Comparison of ENCODE assay signal across 27 cellular contexts in genomic region chr21:39631842-39632577, GRCh38. TPM values are rescaled to one million over a fixed set of nuclear protein-coding genes. Genes with fewer than 3 reads are reported as not detected.
"Had no signal": no experiment of that assay in that cellular context is flagged by ENCODE, and none has a peak within 500 bp of the region (broad histone marks: within the 10 kb centered on the region; RNA-seq: fewer than 3 reads in every experiment).

No MANE protein-coding gene starts in this region.

- H3K9me3 ChIP-seq: colonic mucosa, heart left ventricle, right lobe of liver, stomach, suprapubic skin, tibial nerve had no signal

- H3K36me3 Mint-ChIP-seq: activated naive CD8-positive, alpha-beta T cell treated with anti-CD3 and anti-CD28 coated beads for 36 hours; naive thymus-derived CD4-positive, alpha-beta T cell; stimulated activated memory B cell treated with anti-CD40 and anti-IgM and Interleukin-4, amounts not matched to agents 10 μg/mL and 1 μg/mL and 100 μg/mL, for 72 hours had no signal

- H3K27me3 ChIP-seq: colonic mucosa, heart left ventricle, suprapubic skin, tibial nerve had no signal

- H3K4me3 Mint-ChIP-seq: activated B cell treated with CpG ODN at 0.5 μM for 24 hours; activated CD4-positive, alpha-beta T cell treated with anti-CD3 and anti-CD28 coated beads for 36 hours; activated naive CD8-positive, alpha-beta T cell treated with anti-CD3 and anti-CD28 coated beads for 36 hours; activated T-cell treated with anti-CD3 and anti-CD28 coated beads, Interleukin-2, amount 50 U/mL, for 4 hours; endodermal cell; naive thymus-derived CD4-positive, alpha-beta T cell; neural crest cell; stimulated activated memory B cell treated with anti-CD40 and anti-IgM and Interleukin-4, amounts not matched to agents 10 μg/mL and 1 μg/mL and 100 μg/mL, for 72 hours had no signal

- DNase-seq: activated B cell treated with CpG ODN at 0.5 μM for 24 hours; activated CD4-positive, alpha-beta T cell treated with anti-CD3 and anti-CD28 coated beads for 36 hours; activated CD4-positive, alpha-beta T cell treated with anti-CD3 and anti-CD28 coated beads, Interleukin-2, amount 50 U/mL, for 4 hours; activated CD8-positive, alpha-beta memory T cell treated with anti-CD3 and anti-CD28 coated beads, Interleukin-2, amount 50 U/mL, for 48 hours; activated naive CD4-positive, alpha-beta T cell treated with Interleukin-2 at 50 U/mL for 16 hours; activated naive CD8-positive, alpha-beta T cell treated with anti-CD3 and anti-CD28 coated beads for 36 hours; activated T-cell treated with anti-CD3 and anti-CD28 coated beads, Interleukin-2, amount 50 U/mL, for 4 hours; colonic mucosa; dorsolateral prefrontal cortex; endodermal cell; heart left ventricle; islet precursor cell; left cardiac atrium; naive thymus-derived CD4-positive, alpha-beta T cell; occipital lobe; right lobe of liver; stimulated activated CD4-positive, alpha-beta T cell treated with anti-CD3 and anti-CD28 coated beads, Interleukin-15, amount 100 ng/mL, for 24 hours; stomach; T-helper 1 cell had no signal

- H3K4me3 ChIP-seq: colonic mucosa, dorsolateral prefrontal cortex, heart left ventricle, right lobe of liver, skin epidermis, stomach, suprapubic skin, tibial nerve had no signal

- ATAC-seq: activated CD4-positive, alpha-beta T cell treated with anti-CD3 and anti-CD28 coated beads for 36 hours; activated T-cell treated with anti-CD3 and anti-CD28 coated beads, Interleukin-2, amount 50 U/mL, for 4 hours; heart left ventricle; left cardiac atrium; naive thymus-derived CD4-positive, alpha-beta T cell; right lobe of liver; stimulated activated memory B cell treated with anti-CD40 and anti-IgM and Interleukin-4, amounts not matched to agents 10 μg/mL and 1 μg/mL and 100 μg/mL, for 72 hours had no signal

- H3K36me3 ChIP-seq: colonic mucosa, heart left ventricle, right lobe of liver, stomach, suprapubic skin, tibial nerve had no signal

- H3K27ac ChIP-seq: colonic mucosa, dorsolateral prefrontal cortex, heart left ventricle, right lobe of liver, stomach, suprapubic skin, tibial nerve had no signal

- H3K4me1 ChIP-seq: colonic mucosa, heart left ventricle, right lobe of liver, suprapubic skin, tibial nerve had no signal

- H3K27ac Mint-ChIP-seq: activated B cell treated with CpG ODN at 0.5 μM for 24 hours; activated CD4-positive, alpha-beta T cell treated with anti-CD3 and anti-CD28 coated beads for 36 hours; activated naive CD8-positive, alpha-beta T cell treated with anti-CD3 and anti-CD28 coated beads for 36 hours; activated T-helper 2 cell treated with anti-CD3 and anti-CD28 coated beads, Interferon-gamma antibody, Interleukin-2, Interleukin-4, amounts not matched to agents 10 μg/mL and 5 μg/mL and 100 μg/mL, durations not matched to agents 14 hours and 24 hours and 36 hours; endodermal cell; naive thymus-derived CD4-positive, alpha-beta T cell; stimulated activated memory B cell treated with anti-CD40 and anti-IgM and Interleukin-4, amounts not matched to agents 10 μg/mL and 1 μg/mL and 100 μg/mL, for 72 hours had no signal

- H3K4me1 Mint-ChIP-seq: activated B cell treated with CpG ODN at 0.5 μM for 24 hours; activated CD4-positive, alpha-beta T cell treated with anti-CD3 and anti-CD28 coated beads for 36 hours; activated naive CD8-positive, alpha-beta T cell treated with anti-CD3 and anti-CD28 coated beads for 36 hours; naive thymus-derived CD4-positive, alpha-beta T cell; neural crest cell; stimulated activated memory B cell treated with anti-CD40 and anti-IgM and Interleukin-4, amounts not matched to agents 10 μg/mL and 1 μg/mL and 100 μg/mL, for 72 hours had no signal

- H3K9me3 Mint-ChIP-seq: activated naive CD8-positive, alpha-beta T cell treated with anti-CD3 and anti-CD28 coated beads for 36 hours; activated T-helper 2 cell treated with anti-CD3 and anti-CD28 coated beads, Interferon-gamma antibody, Interleukin-2, Interleukin-4, amounts not matched to agents 10 μg/mL and 5 μg/mL and 100 μg/mL, durations not matched to agents 14 hours and 24 hours and 36 hours; endodermal cell; neural crest cell; stimulated activated memory B cell treated with anti-CD40 and anti-IgM and Interleukin-4, amounts not matched to agents 10 μg/mL and 1 μg/mL and 100 μg/mL, for 72 hours had no signal

RNA-seq across cellular contexts. Expression of gene B3GALT5, which starts 19.3 kb away (rescaled TPM):
- total RNA-seq: activated B cell treated with CpG ODN at 0.5 μM for 24 hours; activated CD4-positive, alpha-beta T cell treated with anti-CD3 and anti-CD28 coated beads for 36 hours; activated CD8-positive, alpha-beta memory T cell treated with anti-CD3 and anti-CD28 coated beads for 36 hours; activated naive CD8-positive, alpha-beta T cell treated with anti-CD3 and anti-CD28 coated beads for 36 hours; activated T-helper 2 cell treated with anti-CD3 and anti-CD28 coated beads, Interferon-gamma antibody, Interleukin-2, Interleukin-4, amounts not matched to agents 10 μg/mL and 5 μg/mL and 100 μg/mL, durations not matched to agents 14 hours and 24 hours and 36 hours; fibroblast of villous mesenchyme; naive thymus-derived CD4-positive, alpha-beta T cell; tibial nerve had no signal
- polyA plus RNA-seq: naive thymus-derived CD4-positive, alpha-beta T cell had no signal
